1 cellular context compared by ENCODE assay signal in genomic region chr13:52455677-52456041, GRCh38.
TF ChIP-seq lines count a peak whose summit lies in the region.

No MANE protein-coding gene starts in this region.

TF ChIP-seq in SK-N-SH, 30 proteins besides CTCF, POLR2A, EP300 and RAD21 (continued from another document):
- no peak for TF ChIP-seq USF2 (IDR thresholded peaks at IDR 0.05; ENCODE audit: borderline replicate concordance, low read depth, low read length)
- 0 out of 2 replicates have a peak, but pooled peaks have one; percentile 29 for TF ChIP-seq MXI1 (IDR thresholded peaks at IDR 0.05; ENCODE audit: low read depth, low read length)
- TF ChIP-seq TEAD4 (IDR thresholded peaks at IDR 0.05; ENCODE audit: borderline replicate concordance, insufficient read depth): no peak
- TF ChIP-seq YY1 (IDR thresholded peaks at IDR 0.05; ENCODE audit: low read depth): no peak
- TF ChIP-seq IRF3 (IDR thresholded peaks at IDR 0.05; ENCODE audit: low read depth, low read length): no peak
- TF ChIP-seq EZH2phosphoT487 (IDR thresholded peaks at IDR 0.05; ENCODE audit: borderline replicate concordance, low read depth): no peak
- no peak for TF ChIP-seq TCF12 (IDR thresholded peaks at IDR 0.05)
- TF ChIP-seq MEF2A (IDR thresholded peaks at IDR 0.05; ENCODE audit: borderline replicate concordance, low read depth): no peak
- no peak for TF ChIP-seq MAX (IDR thresholded peaks at IDR 0.05; ENCODE audit: low read depth)
- peak; percentile 74 for TF ChIP-seq NRF1 (IDR thresholded peaks at IDR 0.05; ENCODE audit: low read depth, low read length)
- no peak for TF ChIP-seq RFX5 (IDR thresholded peaks at IDR 0.05; ENCODE audit: low read length)
- TF ChIP-seq SIN3A (IDR thresholded peaks at IDR 0.05; ENCODE audit: borderline replicate concordance, low read depth, low read length): no peak
- no peak for TF ChIP-seq GABPA (IDR thresholded peaks at IDR 0.05; ENCODE audit: low read depth)
